Comparison of ENCODE assay signal across 8 cellular contexts in genomic region chr17:78925234-78925633, GRCh38. TPM values are rescaled to one million over a fixed set of nuclear protein-coding genes. Genes with fewer than 3 reads are reported as not detected.
A peak's percentile ranks its signal among the peaks of the same experiment; 100 is the strongest.
DNase-seq lines count a peak whose midpoint lies in the region; ATAC-seq and TF ChIP-seq lines count a peak whose summit lies in the region.

Gene TIMP2, minus strand, starts transcription at chr17:78925387. Its CDS starts 299 bp downstream, at chr17:78925088.

- peak; percentile 30 for DNase-seq in BJ (ENCODE audit: low read depth)
- peak; percentile 52 for DNase-seq in OCI-LY7 (ENCODE audit: low spot score)
- DNase-seq in activated T-helper 1 cell treated with anti-CD3 and anti-CD28 coated beads, Interleukin-12 subunit alpha, Interleukin-12 subunit beta, Interleukin-2, Interleukin-4 antibody, amounts not matched to agents 30 ng/mL and 10 ng/mL and 1 ng/mL, durations not matched to agents 14 hours and 24 hours and 36 hours (ENCODE audit: low spot score), result peak; percentile 60
- DNase-seq in fibroblast of gingiva (ENCODE audit: low read depth), result peak; percentile 83
- peak; percentile 26 for DNase-seq in stimulated activated CD8-positive, alpha-beta memory T cell treated with anti-CD3 and anti-CD28 coated beads, Interleukin-7, amount 100 ng/mL, for 24 hours (ENCODE audit: low read depth)

- H3K27me3 ChIP-seq in BJ (ENCODE audit: control insufficient read depth, insufficient read depth, low read length) (no peaks in the 10 kb centered on the region), HUES64 (ENCODE audit: insufficient read depth, low read length) (no peaks in the 10 kb centered on the region; the same call in 1 of the 2 replicates), muscle layer of duodenum (ENCODE audit: low read depth, low read length) (no peaks in the 10 kb centered on the region)

- ATAC-seq in HG02884 (IDR thresholded peaks at IDR 0.05; ENCODE audit: unreplicated experiment), result no peak

- H3K4me3 Mint-ChIP-seq in activated T-helper 1 cell treated with anti-CD3 and anti-CD28 coated beads, Interleukin-12 subunit alpha, Interleukin-12 subunit beta, Interleukin-2, Interleukin-4 antibody, amounts not matched to agents 30 ng/mL and 10 ng/mL and 1 ng/mL, durations not matched to agents 14 hours and 24 hours and 36 hours, result peak within 1 kb of the TSS; percentile 47

- H2AFZ ChIP-seq in OCI-LY7 (ENCODE audit: low read length), result no peak within 1 kb of the TSS

- H4K20me1 ChIP-seq in OCI-LY7 (ENCODE audit: insufficient read depth, low read length), result no peaks in the 10 kb centered on the region

- no peaks in the 10 kb centered on the region for H3K9me3 Mint-ChIP-seq in activated T-helper 1 cell treated with anti-CD3 and anti-CD28 coated beads, Interleukin-12 subunit alpha, Interleukin-12 subunit beta, Interleukin-2, Interleukin-4 antibody, amounts not matched to agents 30 ng/mL and 10 ng/mL and 1 ng/mL, durations not matched to agents 14 hours and 24 hours and 36 hours

- no peak within 1 kb of the TSS for H3K27ac Mint-ChIP-seq in activated T-helper 1 cell treated with anti-CD3 and anti-CD28 coated beads, Interleukin-12 subunit alpha, Interleukin-12 subunit beta, Interleukin-2, Interleukin-4 antibody, amounts not matched to agents 30 ng/mL and 10 ng/mL and 1 ng/mL, durations not matched to agents 14 hours and 24 hours and 36 hours

- H3K4me1 ChIP-seq in HUES64 (ENCODE audit: insufficient read depth, low read length) (peaks cover 3% of the 10 kb centered on the region; the same call in 1 of the 2 replicates), OCI-LY7 (ENCODE audit: insufficient read depth, low read length, poor library complexity, severe bottlenecking) (peaks cover 9% of the 10 kb centered on the region), muscle layer of duodenum (ENCODE audit: control insufficient read depth in 1 of 2, insufficient read depth in 2 of 2, low read length in 2 of 2) (peaks cover 8 to 40% of the 10 kb centered on the region in 2 donors)

- H3K4me3 ChIP-seq in BJ (ENCODE audit: low read depth, low read length) (peak within 1 kb of the TSS; percentile 89), HUES64 (ENCODE audit: low read length) (peak within 1 kb of the TSS; percentile 62), OCI-LY7 (ENCODE audit: low read depth, low read length, poor library complexity, severe bottlenecking) (no peak within 1 kb of the TSS), muscle layer of duodenum (ENCODE audit: low read depth in 1 of 2, low read length in 2 of 2) (peak within 1 kb of the TSS; percentile 74 to 88)

- TF ChIP-seq CTCF in BJ (IDR thresholded peaks at IDR 0.05; ENCODE audit: insufficient read depth, low read depth, low read length), result 0 out of 2 replicates have a peak, but pooled peaks have one; percentile 17
- no peak for TF ChIP-seq CTCF in OCI-LY7 (conservative IDR thresholded peaks at IDR 0.05; ENCODE audit: low read length)

- peak within 1 kb of the TSS; percentile 27; the same call in 1 of the 2 replicates for H3K4me2 ChIP-seq in OCI-LY7 (ENCODE audit: low read length)

- peaks cover 5% of the 10 kb centered on the region for H3K4me1 Mint-ChIP-seq in activated T-helper 1 cell treated with anti-CD3 and anti-CD28 coated beads, Interleukin-12 subunit alpha, Interleukin-12 subunit beta, Interleukin-2, Interleukin-4 antibody, amounts not matched to agents 30 ng/mL and 10 ng/mL and 1 ng/mL, durations not matched to agents 14 hours and 24 hours and 36 hours (ENCODE audit: low read depth)

- no peaks in the 10 kb centered on the region for H3K79me2 ChIP-seq in OCI-LY7 (ENCODE audit: insufficient read depth, low read depth, low read length)

- WGBS in HUES64, result under 1% methylated on average over 47 of the region's 52 CpGs

- H3K36me3 ChIP-seq in BJ (ENCODE audit: control insufficient read depth, insufficient read depth, low read length) (no peaks in the 10 kb centered on the region), HUES64 (ENCODE audit: insufficient read depth, low read length) (no peaks in the 10 kb centered on the region), OCI-LY7 (ENCODE audit: insufficient read depth, low read length) (no peaks in the 10 kb centered on the region), muscle layer of duodenum (ENCODE audit: control insufficient read depth in 1 of 2, insufficient read depth in 2 of 2, low read length in 2 of 2) (no peaks in the 10 kb centered on the region)

- CTCF ChIA-PET in BJ (lab: Yijun Ruan, JAX), result no interaction called here
- CTCF ChIA-PET in OCI-LY7 (lab: Charles Lee; ENCODE audit: unreplicated experiment), result no interaction called here

- peaks cover 35% of the 10 kb centered on the region for H3K27me3 Mint-ChIP-seq in activated T-helper 1 cell treated with anti-CD3 and anti-CD28 coated beads, Interleukin-12 subunit alpha, Interleukin-12 subunit beta, Interleukin-2, Interleukin-4 antibody, amounts not matched to agents 30 ng/mL and 10 ng/mL and 1 ng/mL, durations not matched to agents 14 hours and 24 hours and 36 hours (ENCODE audit: insufficient read depth)

- intact Hi-C loops in OCI-LY7 (cut with micrococcal nuclease; ENCODE audit: unreplicated experiment), result no loop called here
- intact Hi-C loops in activated T-helper 1 cell treated with anti-CD3 and anti-CD28 coated beads, Interleukin-12 subunit alpha, Interleukin-12 subunit beta, Interleukin-2, Interleukin-4 antibody, amounts not matched to agents 30 ng/mL and 10 ng/mL and 1 ng/mL, durations not matched to agents 14 hours and 24 hours and 36 hours (cut with micrococcal nuclease), result loop anchor here (1.0 kb wide), 1 partner anchor 60 kb away; no protein-coding TSS in a partner anchor

- peak within 1 kb of the TSS; percentile 62 for H3K9ac ChIP-seq in HUES64 (ENCODE audit: low read depth, low read length)

- no peaks in the 10 kb centered on the region for H3K36me3 Mint-ChIP-seq in activated T-helper 1 cell treated with anti-CD3 and anti-CD28 coated beads, Interleukin-12 subunit alpha, Interleukin-12 subunit beta, Interleukin-2, Interleukin-4 antibody, amounts not matched to agents 30 ng/mL and 10 ng/mL and 1 ng/mL, durations not matched to agents 14 hours and 24 hours and 36 hours (ENCODE audit: low read depth)

- BruUV-seq in OCI-LY7 (replicated peaks; lab: Mats Ljungman, UMichigan), result no TSS peak

- H3K27ac ChIP-seq in HUES64 (ENCODE audit: low read depth, low read length) (no peak within 1 kb of the TSS), OCI-LY7 (ENCODE audit: low read depth, low read length, poor library complexity, severe bottlenecking) (no peak within 1 kb of the TSS), muscle layer of duodenum (ENCODE audit: low read length) (peak within 1 kb of the TSS; percentile 72)

- POLR2A ChIA-PET in BJ (lab: Charles Lee), result no interaction called here
- POLR2A ChIA-PET in OCI-LY7 (lab: Charles Lee), result no interaction called here

- H3K9me3 ChIP-seq in HUES64 (ENCODE audit: insufficient read depth, low read depth, low read length), result no peaks in the 10 kb centered on the region
- H3K9me3 ChIP-seq in OCI-LY7 (ENCODE audit: low read length), result no peaks in the 10 kb centered on the region
- H3K9me3 ChIP-seq in muscle layer of duodenum (ENCODE audit: control insufficient read depth in 1 of 2, low read length in 2 of 2), result no peaks in the 10 kb centered on the region

- no peaks in the 10 kb centered on the region for H3K9me2 ChIP-seq in OCI-LY7 (ENCODE audit: insufficient read depth, low read length)

RNA-seq across cellular contexts. Expression of gene TIMP2, which starts in this region (rescaled TPM):
- polyA plus RNA-seq in BJ (2011; rRNA removed), result 319 and 361 TPM in 2 replicates
- 119 and 190 TPM in 2 replicates for polyA minus RNA-seq in BJ (2011; rRNA and poly(A)+ RNA removed)
- polyA plus RNA-seq in HUES64 (2013, experiment 1 of 2), result 25.5 TPM
- 30.2 TPM for polyA plus RNA-seq in HUES64 (2013, experiment 2 of 2)
- total RNA-seq in OCI-LY7 (2014; rRNA removed; shearing (Covaris generic)), result 0.54 and 0.57 TPM in 2 replicates
- not detected in 2 replicates for total RNA-seq in OCI-LY7 (2022)
- total RNA-seq in activated T-helper 1 cell treated with anti-CD3 and anti-CD28 coated beads, Interleukin-12 subunit alpha, Interleukin-12 subunit beta, Interleukin-2, Interleukin-4 antibody, amounts not matched to agents 30 ng/mL and 10 ng/mL and 1 ng/mL, durations not matched to agents 14 hours and 24 hours and 36 hours, result 1.0 and 1.1 TPM in 2 replicates

Comparison
In these comparisons a context has a peak if more than half of its experiments do, and no peak if none do; other contexts are left out.
1. Peak in DNase-seq and H3K4me2 ChIP-seq in OCI-LY7; RNA of the gene not detected or under 1 TPM.
2. DNase-seq: peak in every context shown above with its lines; median percentile 83 in fibroblast of gingiva; 60 in activated T-helper 1 cell treated with anti-CD3 and anti-CD28 coated beads, Interleukin-12 subunit alpha, Interleukin-12 subunit beta, Interleukin-2, Interleukin-4 antibody, amounts not matched to agents 30 ng/mL and 10 ng/mL and 1 ng/mL, durations not matched to agents 14 hours and 24 hours and 36 hours; 52 in OCI-LY7; 30 in BJ; 26 in stimulated activated CD8-positive, alpha-beta memory T cell treated with anti-CD3 and anti-CD28 coated beads, Interleukin-7, amount 100 ng/mL, for 24 hours.